1 cellular context compared by ENCODE assay signal in genomic region chr2:196181484-196181883, GRCh38.
A peak's percentile ranks its signal among the peaks of the same experiment; 100 is the strongest.
TF ChIP-seq lines count a peak whose summit lies in the region.

No MANE protein-coding gene starts in this region.

TF ChIP-seq in HEK293, 187 proteins besides CTCF, POLR2A, EP300 and RAD21 (continued from another document):
- TF ChIP-seq ZNF629 (tag by site-specific recombination; IDR thresholded peaks at IDR 0.05) (peak; percentile 53), ZNF768 (tag by site-specific recombination; IDR thresholded peaks at IDR 0.05) (peak; percentile 22; the same call in 1 of the 2 replicates), KLF1 (tag by site-specific recombination; IDR thresholded peaks at IDR 0.05) (no peak), ZEB2 (tag by site-specific recombination; IDR thresholded peaks at IDR 0.05) (0 out of 2 replicates have a peak, but pooled peaks have one; percentile 25), BCL11A (tag by site-specific recombination; IDR thresholded peaks at IDR 0.05; ENCODE audit: low read depth) (no peak), ZNF2 (tag by site-specific recombination; IDR thresholded peaks at IDR 0.05) (no peak), ZNF335 (tag by site-specific recombination; conservative IDR thresholded peaks at IDR 0.05) (0 out of 2 replicates have a peak, but pooled peaks have one; percentile 36), GLIS1 (tag by site-specific recombination; IDR thresholded peaks at IDR 0.05) (no peak)
- TF ChIP-seq, protein P1, sequence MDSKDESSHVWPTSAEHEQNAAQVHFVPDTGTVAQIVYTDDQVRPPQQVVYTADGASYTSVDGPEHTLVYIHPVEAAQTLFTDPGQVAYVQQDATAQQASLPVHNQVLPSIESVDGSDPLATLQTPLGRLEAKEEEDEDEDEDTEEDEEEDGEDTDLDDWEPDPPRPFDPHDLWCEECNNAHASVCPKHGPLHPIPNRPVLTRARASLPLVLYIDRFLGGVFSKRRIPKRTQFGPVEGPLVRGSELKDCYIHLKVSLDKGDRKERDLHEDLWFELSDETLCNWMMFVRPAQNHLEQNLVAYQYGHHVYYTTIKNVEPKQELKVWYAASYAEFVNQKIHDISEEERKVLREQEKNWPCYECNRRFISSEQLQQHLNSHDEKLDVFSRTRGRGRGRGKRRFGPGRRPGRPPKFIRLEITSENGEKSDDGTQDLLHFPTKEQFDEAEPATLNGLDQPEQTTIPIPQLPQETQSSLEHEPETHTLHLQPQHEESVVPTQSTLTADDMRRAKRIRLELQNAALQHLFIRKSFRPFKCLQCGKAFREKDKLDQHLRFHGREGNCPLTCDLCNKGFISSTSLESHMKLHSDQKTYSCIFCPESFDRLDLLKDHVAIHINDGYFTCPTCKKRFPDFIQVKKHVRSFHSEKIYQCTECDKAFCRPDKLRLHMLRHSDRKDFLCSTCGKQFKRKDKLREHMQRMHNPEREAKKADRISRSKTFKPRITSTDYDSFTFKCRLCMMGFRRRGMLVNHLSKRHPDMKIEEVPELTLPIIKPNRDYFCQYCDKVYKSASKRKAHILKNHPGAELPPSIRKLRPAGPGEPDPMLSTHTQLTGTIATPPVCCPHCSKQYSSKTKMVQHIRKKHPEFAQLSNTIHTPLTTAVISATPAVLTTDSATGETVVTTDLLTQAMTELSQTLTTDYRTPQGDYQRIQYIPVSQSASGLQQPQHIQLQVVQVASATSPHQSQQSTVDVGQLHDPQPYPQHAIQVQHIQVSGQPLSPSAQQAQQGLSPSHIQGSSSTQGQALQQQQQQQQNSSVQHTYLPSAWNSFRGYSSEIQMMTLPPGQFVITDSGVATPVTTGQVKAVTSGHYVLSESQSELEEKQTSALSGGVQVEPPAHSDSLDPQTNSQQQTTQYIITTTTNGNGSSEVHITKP (tag by site-specific recombination; IDR thresholded peaks at IDR 0.05): peak; percentile 55
- TF ChIP-seq, protein P2, sequence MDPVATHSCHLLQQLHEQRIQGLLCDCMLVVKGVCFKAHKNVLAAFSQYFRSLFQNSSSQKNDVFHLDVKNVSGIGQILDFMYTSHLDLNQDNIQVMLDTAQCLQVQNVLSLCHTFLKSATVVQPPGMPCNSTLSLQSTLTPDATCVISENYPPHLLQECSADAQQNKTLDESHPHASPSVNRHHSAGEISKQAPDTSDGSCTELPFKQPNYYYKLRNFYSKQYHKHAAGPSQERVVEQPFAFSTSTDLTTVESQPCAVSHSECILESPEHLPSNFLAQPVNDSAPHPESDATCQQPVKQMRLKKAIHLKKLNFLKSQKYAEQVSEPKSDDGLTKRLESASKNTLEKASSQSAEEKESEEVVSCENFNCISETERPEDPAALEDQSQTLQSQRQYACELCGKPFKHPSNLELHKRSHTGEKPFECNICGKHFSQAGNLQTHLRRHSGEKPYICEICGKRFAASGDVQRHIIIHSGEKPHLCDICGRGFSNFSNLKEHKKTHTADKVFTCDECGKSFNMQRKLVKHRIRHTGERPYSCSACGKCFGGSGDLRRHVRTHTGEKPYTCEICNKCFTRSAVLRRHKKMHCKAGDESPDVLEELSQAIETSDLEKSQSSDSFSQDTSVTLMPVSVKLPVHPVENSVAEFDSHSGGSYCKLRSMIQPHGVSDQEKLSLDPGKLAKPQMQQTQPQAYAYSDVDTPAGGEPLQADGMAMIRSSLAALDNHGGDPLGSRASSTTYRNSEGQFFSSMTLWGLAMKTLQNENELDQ (tag by site-specific recombination; IDR thresholded peaks at IDR 0.05; ENCODE audit: low read depth): no peak
- TF ChIP-seq, protein P3, sequence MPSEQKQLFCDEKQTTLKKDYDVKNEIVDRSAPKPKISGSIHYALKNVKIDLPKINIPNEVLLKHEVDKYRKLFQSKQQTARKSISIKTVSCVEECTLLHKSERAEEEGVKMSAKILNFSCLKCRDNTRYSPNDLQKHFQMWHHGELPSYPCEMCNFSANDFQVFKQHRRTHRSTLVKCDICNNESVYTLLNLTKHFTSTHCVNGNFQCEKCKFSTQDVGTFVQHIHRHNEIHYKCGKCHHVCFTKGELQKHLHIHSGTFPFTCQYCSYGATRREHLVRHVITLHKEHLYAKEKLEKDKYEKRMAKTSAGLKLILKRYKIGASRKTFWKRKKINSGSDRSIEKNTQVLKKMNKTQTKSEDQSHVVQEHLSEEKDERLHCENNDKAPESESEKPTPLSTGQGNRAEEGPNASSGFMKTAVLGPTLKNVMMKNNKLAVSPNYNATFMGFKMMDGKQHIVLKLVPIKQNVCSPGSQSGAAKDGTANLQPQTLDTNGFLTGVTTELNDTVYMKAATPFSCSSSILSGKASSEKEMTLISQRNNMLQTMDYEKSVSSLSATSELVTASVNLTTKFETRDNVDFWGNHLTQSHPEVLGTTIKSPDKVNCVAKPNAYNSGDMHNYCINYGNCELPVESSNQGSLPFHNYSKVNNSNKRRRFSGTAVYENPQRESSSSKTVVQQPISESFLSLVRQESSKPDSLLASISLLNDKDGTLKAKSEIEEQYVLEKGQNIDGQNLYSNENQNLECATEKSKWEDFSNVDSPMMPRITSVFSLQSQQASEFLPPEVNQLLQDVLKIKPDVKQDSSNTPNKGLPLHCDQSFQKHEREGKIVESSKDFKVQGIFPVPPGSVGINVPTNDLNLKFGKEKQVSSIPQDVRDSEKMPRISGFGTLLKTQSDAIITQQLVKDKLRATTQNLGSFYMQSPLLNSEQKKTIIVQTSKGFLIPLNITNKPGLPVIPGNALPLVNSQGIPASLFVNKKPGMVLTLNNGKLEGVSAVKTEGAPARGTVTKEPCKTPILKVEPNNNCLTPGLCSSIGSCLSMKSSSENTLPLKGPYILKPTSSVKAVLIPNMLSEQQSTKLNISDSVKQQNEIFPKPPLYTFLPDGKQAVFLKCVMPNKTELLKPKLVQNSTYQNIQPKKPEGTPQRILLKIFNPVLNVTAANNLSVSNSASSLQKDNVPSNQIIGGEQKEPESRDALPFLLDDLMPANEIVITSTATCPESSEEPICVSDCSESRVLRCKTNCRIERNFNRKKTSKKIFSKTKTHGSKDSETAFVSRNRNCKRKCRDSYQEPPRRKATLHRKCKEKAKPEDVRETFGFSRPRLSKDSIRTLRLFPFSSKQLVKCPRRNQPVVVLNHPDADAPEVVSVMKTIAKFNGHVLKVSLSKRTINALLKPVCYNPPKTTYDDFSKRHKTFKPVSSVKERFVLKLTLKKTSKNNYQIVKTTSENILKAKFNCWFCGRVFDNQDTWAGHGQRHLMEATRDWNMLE (tag by site-specific recombination; conservative IDR thresholded peaks at IDR 0.05; ENCODE audit: low read depth): 0 out of 2 replicates have a peak, but pooled peaks have one; percentile 20
- TF ChIP-seq, protein P4, sequence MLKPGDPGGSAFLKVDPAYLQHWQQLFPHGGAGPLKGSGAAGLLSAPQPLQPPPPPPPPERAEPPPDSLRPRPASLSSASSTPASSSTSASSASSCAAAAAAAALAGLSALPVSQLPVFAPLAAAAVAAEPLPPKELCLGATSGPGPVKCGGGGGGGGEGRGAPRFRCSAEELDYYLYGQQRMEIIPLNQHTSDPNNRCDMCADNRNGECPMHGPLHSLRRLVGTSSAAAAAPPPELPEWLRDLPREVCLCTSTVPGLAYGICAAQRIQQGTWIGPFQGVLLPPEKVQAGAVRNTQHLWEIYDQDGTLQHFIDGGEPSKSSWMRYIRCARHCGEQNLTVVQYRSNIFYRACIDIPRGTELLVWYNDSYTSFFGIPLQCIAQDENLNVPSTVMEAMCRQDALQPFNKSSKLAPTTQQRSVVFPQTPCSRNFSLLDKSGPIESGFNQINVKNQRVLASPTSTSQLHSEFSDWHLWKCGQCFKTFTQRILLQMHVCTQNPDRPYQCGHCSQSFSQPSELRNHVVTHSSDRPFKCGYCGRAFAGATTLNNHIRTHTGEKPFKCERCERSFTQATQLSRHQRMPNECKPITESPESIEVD (tag by site-specific recombination; IDR thresholded peaks at IDR 0.05): peak; percentile 76
TF ChIP-seq in HEK293: peak in this region for 9.
